In genomic region chr11:75583710-75584658, GRCh38 we compare ENCODE assay signal across 8 cellular contexts. TPM values are rescaled to one million over a fixed set of nuclear protein-coding genes. Genes with fewer than 3 reads are reported as not detected.
DNase-seq lines count a peak whose midpoint lies in the region; ATAC-seq and TF ChIP-seq lines count a peak whose summit lies in the region.

No MANE protein-coding gene starts in this region.

- ATAC-seq in activated B cell treated with CpG ODN at 0.5 μM for 24 hours (ENCODE audit: low read depth) (peak; percentile 20), upper lobe of right lung (peak; percentile 74), GM21515 (IDR thresholded peaks at IDR 0.05; ENCODE audit: unreplicated experiment) (no peak)

- no peaks in the 10 kb centered on the region for H3K9me3 Mint-ChIP-seq in activated B cell treated with CpG ODN at 0.5 μM for 24 hours

- H3K36me3 ChIP-seq in mucosa of rectum (ENCODE audit: control insufficient read depth in 2 of 2, insufficient read depth in 2 of 2, low read length in 2 of 2) (no peaks in the 10 kb centered on the region), upper lobe of right lung (no peaks in the 10 kb centered on the region)

- peak overlapping the region; percentile 70 to 71 for H3K9ac ChIP-seq in mucosa of rectum (ENCODE audit: low read depth in 1 of 2, low read length in 2 of 2)

- no peaks in the 10 kb centered on the region for H3K27me3 Mint-ChIP-seq in activated B cell treated with CpG ODN at 0.5 μM for 24 hours

- no peaks in the 10 kb centered on the region for H3K36me3 Mint-ChIP-seq in activated B cell treated with CpG ODN at 0.5 μM for 24 hours (ENCODE audit: low read depth)

- H3K27ac ChIP-seq in mucosa of rectum (ENCODE audit: low read depth in 2 of 2, low read length in 2 of 2): peak overlapping the region; percentile 77 to 85
- H3K27ac ChIP-seq in upper lobe of right lung: peak overlapping the region; percentile 95

- H3K4me1 ChIP-seq in mucosa of rectum (ENCODE audit: control insufficient read depth in 2 of 2, insufficient read depth in 2 of 2, low read length in 2 of 2): peaks cover 4 to 10% of the 10 kb centered on the region in 2 donors
- peaks cover 12% of the 10 kb centered on the region for H3K4me1 ChIP-seq in upper lobe of right lung

- intact Hi-C loops in activated B cell treated with CpG ODN at 0.5 μM for 24 hours (cut with micrococcal nuclease) (loop anchor here (1.0 kb wide), 1 partner anchor 105 kb away; no protein-coding TSS in a partner anchor), upper lobe of right lung (cut with DNase I) (no loop called here)

- peaks cover 23% of the 10 kb centered on the region for H3K4me1 Mint-ChIP-seq in activated B cell treated with CpG ODN at 0.5 μM for 24 hours

- H3K4me3 Mint-ChIP-seq in activated B cell treated with CpG ODN at 0.5 μM for 24 hours: peak overlapping the region; percentile 82

- POLR2A ChIA-PET in activated B cell treated with CpG ODN at 0.5 μM for 24 hours (lab: Charles Lee): interaction anchor here (0.7 to 2.6 kb wide), 5 partner anchors 9 to 47 kb away, joined by 3 to 16 read pairs (median 5); partner anchors contain the start of gene SERPINH1

- no peak for TF ChIP-seq CTCF in activated B cell treated with CpG ODN at 0.5 μM for 24 hours (IDR thresholded peaks at IDR 0.05)
- no peak for TF ChIP-seq CTCF in fibroblast of mammary gland (conservative IDR thresholded peaks at IDR 0.05; ENCODE audit: control insufficient read depth, insufficient read depth, low read depth, low read length)
- TF ChIP-seq CTCF in upper lobe of right lung (IDR thresholded peaks at IDR 0.05): no peak

- no peaks in the 10 kb centered on the region for H3K9me3 ChIP-seq in mucosa of rectum (ENCODE audit: control insufficient read depth in 2 of 2, low read length in 2 of 2)
- H3K9me3 ChIP-seq in upper lobe of right lung: no peaks in the 10 kb centered on the region

- H3K27ac Mint-ChIP-seq in activated B cell treated with CpG ODN at 0.5 μM for 24 hours: peak overlapping the region; percentile 66

- H3K27me3 ChIP-seq in mucosa of rectum (ENCODE audit: control insufficient read depth in 2 of 2, insufficient read depth in 2 of 2, low read length in 2 of 2): no peaks in the 10 kb centered on the region
- H3K27me3 ChIP-seq in upper lobe of right lung: no peaks in the 10 kb centered on the region

- CTCF ChIA-PET in activated B cell treated with CpG ODN at 0.5 μM for 24 hours (lab: Charles Lee): interaction anchor here (1.4 kb wide), 1 partner anchor 15 kb away, joined by 4 read pairs; no protein-coding TSS in a partner anchor

- peak overlapping the region; percentile 55 for H3K4me3 ChIP-seq in Jurkat, Clone E6-1 (ENCODE audit: low read length)
- H3K4me3 ChIP-seq in fibroblast of mammary gland (ENCODE audit: control insufficient read depth, low read depth, low read length): peak overlapping the region; percentile 64
- H3K4me3 ChIP-seq in mucosa of rectum (ENCODE audit: low read length in 2 of 2): peak overlapping the region; percentile 58 to 78
- peak overlapping the region; percentile 68 for H3K4me3 ChIP-seq in upper lobe of right lung

- DNase-seq in ELR (ENCODE audit: low read depth) (peak; percentile 47), activated B cell treated with CpG ODN at 0.5 μM for 24 hours (no peak), fibroblast of mammary gland (ENCODE audit: low read depth) (peak; percentile 72), upper lobe of right lung (peak; percentile 85), GOT3 (lab: John Stamatoyannopoulos, UW) (no peak)
- no peak for DNase-seq in Jurkat, Clone E6-1 (ENCODE audit: low read depth, low spot score)

RNA-seq across cellular contexts. Expression of gene SERPINH1, which starts 21.9 kb away (rescaled TPM):
- polyA plus RNA-seq in Jurkat, Clone E6-1 (2012; ENCODE audit: insufficient read depth, insufficient read length): 22.8 TPM
- 4.5 and 5.6 TPM in 2 replicates for total RNA-seq in activated B cell treated with CpG ODN at 0.5 μM for 24 hours
- 152 TPM for total RNA-seq in upper lobe of right lung

RNA-seq across cellular contexts. Expression of gene GDPD5, which starts 58.2 kb away (rescaled TPM):
- polyA plus RNA-seq in Jurkat, Clone E6-1 (2012; ENCODE audit: insufficient read depth, insufficient read length): 6.8 TPM
- 22.2 and 23.9 TPM in 2 replicates for total RNA-seq in activated B cell treated with CpG ODN at 0.5 μM for 24 hours
- 19.3 TPM for total RNA-seq in upper lobe of right lung

Comparison
In these comparisons a context has a peak if more than half of its experiments do, and no peak if none do; other contexts are left out.
1. DNase-seq: peak in ELR (single experiment), fibroblast of mammary gland (single experiment) and upper lobe of right lung (single experiment); none in Jurkat, Clone E6-1 (single experiment), activated B cell treated with CpG ODN at 0.5 μM for 24 hours (single experiment) and GOT3 (single experiment).
2. RNA of gene SERPINH1, which starts 21.9 kb away (total RNA-seq): 152 TPM in upper lobe of right lung (single experiment); 4.5 to 5.6 TPM in activated B cell treated with CpG ODN at 0.5 μM for 24 hours; every median in the first group is over 10 times any median in the second.
3. Peak in every context shown above with its lines, with median percentiles within 50 percentile points of each other: H3K4me3 ChIP-seq.